Comparison of ENCODE assay signal across 10 cellular contexts in genomic region chr6:33583591-33584155, GRCh38. TPM values are rescaled to one million over a fixed set of nuclear protein-coding genes. Genes with fewer than 3 reads are reported as not detected.
A peak's percentile ranks its signal among the peaks of the same experiment; 100 is the strongest.
DNase-seq lines count a peak whose midpoint lies in the region; ATAC-seq and TF ChIP-seq lines count a peak whose summit lies in the region.
"Had no signal": no experiment of that assay in that cellular context is flagged by ENCODE, and none has a peak within 500 bp of the region (broad histone marks: within the 10 kb centered on the region; RNA-seq: fewer than 3 reads in every experiment).

No MANE protein-coding gene starts in this region.

- H4K20me1 ChIP-seq in PC-3 (ENCODE audit: low read length) (no peaks in the 10 kb centered on the region), fibroblast of lung (ENCODE audit: control insufficient read depth, extremely low read depth, insufficient read depth, low read length) (no peaks in the 10 kb centered on the region)

- TF ChIP-seq CTCF in PC-3 (conservative IDR thresholded peaks at IDR 0.05; ENCODE audit: low read depth, low read length), result peak; percentile 67
- TF ChIP-seq CTCF in fibroblast of lung (conservative IDR thresholded peaks at IDR 0.05 in 1 of 2, IDR thresholded peaks at IDR 0.05 in 1 of 2; ENCODE audit: low read depth in 1 of 2, low read length in 2 of 2), result peak; percentile 36

- no peaks in the 10 kb centered on the region for H3K9me2 ChIP-seq in PC-3 (replicated peaks; ENCODE audit: low read length)

- no peak for ATAC-seq in PC-3
- no peak for ATAC-seq in GM18498 (IDR thresholded peaks at IDR 0.05; ENCODE audit: unreplicated experiment)
- ATAC-seq in GM21619 (IDR thresholded peaks at IDR 0.05; ENCODE audit: unreplicated experiment), result no peak

- CTCF ChIA-PET in PC-3 (lab: Charles Lee), result interaction anchor here (0.6 kb wide), 1 partner anchor 175 kb away, joined by 3 read pairs; no protein-coding TSS in a partner anchor

- H3K79me2 ChIP-seq in PC-3 (ENCODE audit: low read length), result peaks cover 14% of the 10 kb centered on the region
- peaks cover 12% of the 10 kb centered on the region for H3K79me2 ChIP-seq in fibroblast of lung (ENCODE audit: control insufficient read depth, insufficient read depth, low read length)

- H3K27me3 ChIP-seq in PC-3 (ENCODE audit: low read length) (no peaks in the 10 kb centered on the region), fibroblast of lung (ENCODE audit: control insufficient read depth, insufficient read depth, low read length) (no peaks in the 10 kb centered on the region)

- in situ Hi-C loops in ACHN (cut with HindIII; ENCODE audit: low pct_ligation_motif_present, low pct_unique_long_range_greater_than_20kb, low sequenced_read_pairs), result no loop called here

- no peak overlapping the region for H3K4me2 ChIP-seq in PC-3 (ENCODE audit: low read length)
- no peak overlapping the region for H3K4me2 ChIP-seq in fibroblast of lung (ENCODE audit: extremely low read depth, insufficient read depth, low read length)

- no TSS peak for BruUV-seq in PC-3 (replicated peaks; lab: Mats Ljungman, UMichigan)

- H3K4me3 ChIP-seq in PC-3 (ENCODE audit: low read length) (no peak overlapping the region), fibroblast of lung (replicated peaks in 1 of 4; ENCODE audit: control extremely low read depth in 1 of 4, insufficient read depth in 1 of 4, low read depth in 3 of 4, low read length in 4 of 4) (no peak overlapping the region)

- H3K9ac ChIP-seq in PC-3 (ENCODE audit: low read length) (no peak overlapping the region), fibroblast of lung (ENCODE audit: insufficient read depth, low read length) (no peak overlapping the region)

- peaks cover 6% of the 10 kb centered on the region for H3K4me1 ChIP-seq in PC-3 (ENCODE audit: insufficient read depth, low read length)
- H3K4me1 ChIP-seq in fibroblast of lung (ENCODE audit: control insufficient read depth, extremely low read depth, insufficient read depth, low read length), result peaks cover 3% of the 10 kb centered on the region

- no peaks in the 10 kb centered on the region for H3F3A ChIP-seq in PC-3 (ENCODE audit: low read length, unreplicated experiment)

- H3K36me3 ChIP-seq in PC-3 (ENCODE audit: low read depth, low read length) (no peaks in the 10 kb centered on the region), fibroblast of lung (ENCODE audit: control insufficient read depth, insufficient read depth, low read length) (no peaks in the 10 kb centered on the region)

- H3K27ac ChIP-seq in PC-3 (ENCODE audit: low read length), result no peak overlapping the region
- no peak overlapping the region for H3K27ac ChIP-seq in fibroblast of lung (ENCODE audit: insufficient read depth, low read length)

- intact Hi-C loops in PC-3 (cut with micrococcal nuclease), result loop anchor here (10.0 kb wide), 1 partner anchor 89 kb away; no protein-coding TSS in a partner anchor

- POLR2A ChIA-PET in PC-3 (lab: Charles Lee; ENCODE audit: unreplicated experiment), result no interaction called here

- H2AFZ ChIP-seq in PC-3 (ENCODE audit: low read length), result no peak overlapping the region
- no peak overlapping the region for H2AFZ ChIP-seq in fibroblast of lung (ENCODE audit: low read length)

- H3K9me3 ChIP-seq in PC-3 (ENCODE audit: low read length) (no peaks in the 10 kb centered on the region), fibroblast of lung (ENCODE audit: control insufficient read depth, insufficient read depth, low read depth, low read length) (no peaks in the 10 kb centered on the region)

- DNase-seq in ACHN (peak; percentile 28), D341Med (ENCODE audit: low spot score) (peak; percentile 70), PC-3 (peak; percentile 53), fibroblast of lung (ENCODE audit: low read depth in 2 of 2) (no peak), NCI-H748 treated with DMSO at 0.1 percent for 48 hours (lab: John Stamatoyannopoulos, UW) (no peak), GM19238 (ENCODE audit: insufficient read length, low spot score) (no peak)
- DNase-seq: midbrain, NCI-H187 had no signal

RNA-seq across cellular contexts. Expression of gene BAK1, which starts 3.6 kb away (rescaled TPM):
- total RNA-seq in PC-3 (2014; rRNA removed), result 15.1 and 23.7 TPM in 2 replicates
- total RNA-seq in fibroblast of lung, result 10.3 and 13.0 TPM in 2 replicates
- 12.9 and 14.1 TPM in 2 replicates for polyA plus RNA-seq in fibroblast of lung
- 14.5 and 22.2 TPM in 2 replicates for polyA plus RNA-seq in fibroblast of lung (2012)
- polyA minus RNA-seq in fibroblast of lung (ENCODE audit: low replicate concordance), result 26.7 and 43.6 TPM in 2 replicates

RNA-seq across cellular contexts. Expression of gene ITPR3, which starts 37.4 kb away (rescaled TPM):
- 41.8 and 50.6 TPM in 2 replicates for total RNA-seq in PC-3 (2014; rRNA removed)
- 19.3 and 43.4 TPM in 2 replicates for total RNA-seq in fibroblast of lung
- 9.6 and 36.8 TPM in 2 replicates for polyA plus RNA-seq in fibroblast of lung
- polyA plus RNA-seq in fibroblast of lung (2012), result 10.7 and 32.5 TPM in 2 replicates
- 54.5 and 173 TPM in 2 replicates for polyA minus RNA-seq in fibroblast of lung (ENCODE audit: low replicate concordance)

Comparison
In these comparisons a context has a peak if more than half of its experiments do, and no peak if none do; other contexts are left out.
1. DNase-seq: peak in ACHN (single experiment), D341Med (single experiment) and PC-3 (single experiment); none in fibroblast of lung (0 of 2), NCI-H748 treated with DMSO at 0.1 percent for 48 hours (single experiment) and GM19238 (single experiment).